Comparison of ENCODE assay signal across 1 cellular context in the genomic region with DNA sequence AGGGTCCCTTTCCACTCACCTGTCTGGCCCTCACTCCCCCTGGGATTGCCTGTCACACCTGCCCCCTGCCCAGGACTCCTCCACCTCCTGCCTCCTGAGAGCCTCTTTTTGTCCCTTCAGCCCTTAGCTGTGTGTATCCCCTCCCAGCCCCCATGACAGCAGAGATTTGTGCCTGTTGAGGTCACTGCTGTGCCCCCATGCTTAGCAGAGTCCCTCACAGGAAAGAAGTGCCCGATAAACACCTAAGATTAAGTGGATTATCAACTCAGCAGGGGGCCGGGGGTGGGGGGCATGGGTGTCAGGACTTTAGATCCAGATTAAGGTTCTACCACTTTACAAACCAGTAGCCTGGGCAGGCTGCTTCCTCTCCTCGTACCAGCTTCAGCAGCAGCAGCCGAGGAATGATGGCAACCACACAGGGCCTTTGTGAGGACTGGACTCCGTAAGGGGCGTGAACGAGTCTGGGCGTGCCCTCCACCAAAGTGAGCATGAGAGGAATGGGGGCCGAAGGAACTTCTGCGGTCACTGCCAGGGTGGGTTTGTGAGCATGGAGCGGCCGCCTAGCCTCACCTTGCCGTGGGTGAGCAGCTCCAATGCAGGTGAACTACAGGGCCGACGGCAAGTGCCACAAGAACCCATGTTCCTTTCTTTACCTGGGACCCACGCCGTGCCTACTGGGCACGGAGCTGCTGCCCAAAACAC.
TF ChIP-seq lines count a peak whose summit lies in the region.

No MANE protein-coding gene starts in this region.

TF ChIP-seq in IMR-90, 13 proteins besides CTCF, POLR2A, EP300 and RAD21:
- no peak for TF ChIP-seq CHD1 (IDR thresholded peaks at IDR 0.05; ENCODE audit: low read depth, low read length)
- no peak for TF ChIP-seq MXI1 (IDR thresholded peaks at IDR 0.05; ENCODE audit: borderline replicate concordance, low read depth, low read length)
- TF ChIP-seq RFX5 (IDR thresholded peaks at IDR 0.05; ENCODE audit: low read depth, low read length) = no peak
- no peak for TF ChIP-seq CEBPB (IDR thresholded peaks at IDR 0.05; ENCODE audit: low read depth, low read length)
- no peak for TF ChIP-seq RCOR1 (IDR thresholded peaks at IDR 0.05; ENCODE audit: insufficient replicate concordance, low read length)
- TF ChIP-seq, protein P1, sequence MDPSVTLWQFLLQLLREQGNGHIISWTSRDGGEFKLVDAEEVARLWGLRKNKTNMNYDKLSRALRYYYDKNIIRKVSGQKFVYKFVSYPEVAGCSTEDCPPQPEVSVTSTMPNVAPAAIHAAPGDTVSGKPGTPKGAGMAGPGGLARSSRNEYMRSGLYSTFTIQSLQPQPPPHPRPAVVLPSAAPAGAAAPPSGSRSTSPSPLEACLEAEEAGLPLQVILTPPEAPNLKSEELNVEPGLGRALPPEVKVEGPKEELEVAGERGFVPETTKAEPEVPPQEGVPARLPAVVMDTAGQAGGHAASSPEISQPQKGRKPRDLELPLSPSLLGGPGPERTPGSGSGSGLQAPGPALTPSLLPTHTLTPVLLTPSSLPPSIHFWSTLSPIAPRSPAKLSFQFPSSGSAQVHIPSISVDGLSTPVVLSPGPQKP (IDR thresholded peaks at IDR 0.05; ENCODE audit: borderline replicate concordance, low read depth, low read length) = no peak
- no peak for TF ChIP-seq NFE2L2 (IDR thresholded peaks at IDR 0.05; ENCODE audit: low read depth, low read length)
- no peak for TF ChIP-seq BHLHE40 (IDR thresholded peaks at IDR 0.05; ENCODE audit: low read depth, low read length)
- TF ChIP-seq SMC3 (IDR thresholded peaks at IDR 0.05; ENCODE audit: low read depth, low read length) = no peak
- TF ChIP-seq, protein P2, sequence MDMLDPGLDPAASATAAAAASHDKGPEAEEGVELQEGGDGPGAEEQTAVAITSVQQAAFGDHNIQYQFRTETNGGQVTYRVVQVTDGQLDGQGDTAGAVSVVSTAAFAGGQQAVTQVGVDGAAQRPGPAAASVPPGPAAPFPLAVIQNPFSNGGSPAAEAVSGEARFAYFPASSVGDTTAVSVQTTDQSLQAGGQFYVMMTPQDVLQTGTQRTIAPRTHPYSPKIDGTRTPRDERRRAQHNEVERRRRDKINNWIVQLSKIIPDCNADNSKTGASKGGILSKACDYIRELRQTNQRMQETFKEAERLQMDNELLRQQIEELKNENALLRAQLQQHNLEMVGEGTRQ (IDR thresholded peaks at IDR 0.05; ENCODE audit: low read depth, low read length) = no peak
- no peak for TF ChIP-seq MAZ (IDR thresholded peaks at IDR 0.05; ENCODE audit: borderline replicate concordance, low read depth, low read length)
- no peak for TF ChIP-seq MAFK (IDR thresholded peaks at IDR 0.05; ENCODE audit: low read depth, low read length)
- no peak for TF ChIP-seq FOS (IDR thresholded peaks at IDR 0.05; ENCODE audit: low read depth, low read length)
